9 cellular contexts compared by ENCODE assay signal in the genomic region with DNA sequence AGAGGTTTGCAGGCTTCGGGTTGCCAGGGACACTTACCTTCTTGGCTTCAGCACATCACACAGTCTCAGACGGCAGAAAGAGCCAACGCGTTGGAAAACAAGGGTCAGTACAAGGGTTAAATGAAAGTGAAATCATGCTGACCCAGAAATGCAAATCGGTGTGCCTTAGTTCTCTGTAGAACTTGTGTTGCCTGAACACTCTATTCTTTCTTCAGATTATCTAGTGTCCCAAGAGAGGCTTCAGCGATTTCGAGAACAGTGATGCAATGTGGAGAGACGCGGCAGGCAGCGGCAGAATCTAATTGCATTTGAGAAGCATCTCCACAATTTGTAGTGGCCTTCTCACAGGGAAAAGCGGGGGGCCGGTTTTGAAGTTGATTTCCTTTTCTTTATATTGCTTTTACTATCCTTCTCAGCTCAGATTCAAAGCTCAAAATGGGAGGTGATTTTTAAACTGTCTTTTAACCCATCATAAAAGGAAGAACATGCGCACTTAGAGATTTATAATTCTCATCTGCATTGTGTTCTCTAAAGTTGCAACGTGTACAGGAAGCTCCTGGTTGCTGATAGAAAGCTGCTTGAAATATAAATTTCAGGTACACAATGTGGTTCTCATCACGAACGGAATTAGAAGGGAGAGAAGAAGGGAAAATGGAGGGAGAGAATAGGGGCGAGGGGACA.
A peak's percentile ranks its signal among the peaks of the same experiment; 100 is the strongest.
DNase-seq lines count a peak whose midpoint lies in the region; ATAC-seq and TF ChIP-seq lines count a peak whose summit lies in the region.
"Had no signal": no experiment of that assay in that cellular context is flagged by ENCODE, and none has a peak within 500 bp of the region (broad histone marks: within the 10 kb centered on the region; RNA-seq: fewer than 3 reads in every experiment).

No MANE protein-coding gene starts in this region.

- BruUV-seq in PC-3 (replicated peaks; lab: Mats Ljungman, UMichigan) = no TSS peak

- H3F3A ChIP-seq in PC-3 (ENCODE audit: low read length, unreplicated experiment) = no peaks in the 10 kb centered on the region

- no peaks in the 10 kb centered on the region for H4K20me1 ChIP-seq in PC-3 (ENCODE audit: low read length)

- no peaks in the 10 kb centered on the region for H3K79me2 ChIP-seq in PC-3 (ENCODE audit: low read length)

- 24 to 44% (median 25%) methylated on average over 17 of the region's 17 CpGs for WGBS in psoas muscle, 3 donors

- H3K36me3 ChIP-seq in psoas muscle (ENCODE audit: insufficient read depth in 1 of 2, low read depth in 1 of 2) (no peaks in the 10 kb centered on the region), PC-3 (ENCODE audit: low read depth, low read length) (no peaks in the 10 kb centered on the region)

- TF ChIP-seq CTCF in psoas muscle (IDR thresholded peaks at IDR 0.05) = no peak
- TF ChIP-seq CTCF in PC-3 (conservative IDR thresholded peaks at IDR 0.05; ENCODE audit: low read depth, low read length) = no peak

- H3K27me3 ChIP-seq in psoas muscle (ENCODE audit: insufficient read depth in 3 of 3, low read length in 2 of 3) = no peaks in the 10 kb centered on the region
- peaks cover 19% of the 10 kb centered on the region; the same call in 1 of the 2 replicates for H3K27me3 ChIP-seq in PC-3 (ENCODE audit: low read length)

- no peaks in the 10 kb centered on the region for H3K9me2 ChIP-seq in PC-3 (replicated peaks; ENCODE audit: low read length)

- intact Hi-C loops in psoas muscle (cut with DNase I) (no loop called here), PC-3 (cut with micrococcal nuclease) (no loop called here)

- H3K4me1 ChIP-seq in psoas muscle (peaks cover 16% of the 10 kb centered on the region), PC-3 (ENCODE audit: insufficient read depth, low read length) (no peaks in the 10 kb centered on the region)

- POLR2A ChIA-PET in HEK293T (lab: Yijun Ruan, JAX) = no interaction called here
- POLR2A ChIA-PET in PC-3 (lab: Charles Lee; ENCODE audit: unreplicated experiment) = no interaction called here

- CTCF ChIA-PET in HEK293T (lab: Yijun Ruan, JAX) (no interaction called here), PC-3 (lab: Charles Lee) (no interaction called here)

- DNase-seq in DMS53 (lab: John Stamatoyannopoulos, UW) (peak; percentile 3), DMS53 treated with DMSO at 0.1 percent for 48 hours (lab: John Stamatoyannopoulos, UW; ENCODE audit: unreplicated experiment) (no peak), caudate nucleus (lab: John Stamatoyannopoulos, UW) (peak in 21 of 61 donors; percentile 2 to 65 (median 19)), psoas muscle (peak; percentile 48 to 71), HEK293T (ENCODE audit: extremely low spot score) (no peak), PC-3 (no peak)

- H2AFZ ChIP-seq in PC-3 (ENCODE audit: low read length) = no peak overlapping the region

- no peak overlapping the region for H3K9ac ChIP-seq in PC-3 (ENCODE audit: low read length)

- H3K4me3 ChIP-seq in psoas muscle (peak overlapping the region; percentile 52), PC-3 (ENCODE audit: low read length) (no peak overlapping the region)

- H3K27ac ChIP-seq in caudate nucleus (ENCODE audit: low read depth, low read length) (peak overlapping the region; percentile 50), psoas muscle (no peak overlapping the region), PC-3 (ENCODE audit: low read length) (no peak overlapping the region)
- H3K27ac ChIP-seq: 22Rv1 had no signal

- peak; percentile 57 for ATAC-seq in HG03521 (IDR thresholded peaks at IDR 0.05; ENCODE audit: unreplicated experiment)
- ATAC-seq in psoas muscle = peak in 3 of 4 donors; percentile 67 to 82 (median 72)
- no peak for ATAC-seq in HG03025 (IDR thresholded peaks at IDR 0.05; ENCODE audit: low FRiP score, unreplicated experiment)
- no peak for ATAC-seq in PC-3

- H3K9me3 ChIP-seq in psoas muscle (no peaks in the 10 kb centered on the region), PC-3 (ENCODE audit: low read length) (no peaks in the 10 kb centered on the region)

- H3K4me2 ChIP-seq in PC-3 (ENCODE audit: low read length) = no peak overlapping the region

TF ChIP-seq in HEK293T, 16 proteins besides CTCF, POLR2A, EP300 and RAD21:
- no peak for TF ChIP-seq SUZ12 (IDR thresholded peaks at IDR 0.05)
- TF ChIP-seq, protein P1, sequence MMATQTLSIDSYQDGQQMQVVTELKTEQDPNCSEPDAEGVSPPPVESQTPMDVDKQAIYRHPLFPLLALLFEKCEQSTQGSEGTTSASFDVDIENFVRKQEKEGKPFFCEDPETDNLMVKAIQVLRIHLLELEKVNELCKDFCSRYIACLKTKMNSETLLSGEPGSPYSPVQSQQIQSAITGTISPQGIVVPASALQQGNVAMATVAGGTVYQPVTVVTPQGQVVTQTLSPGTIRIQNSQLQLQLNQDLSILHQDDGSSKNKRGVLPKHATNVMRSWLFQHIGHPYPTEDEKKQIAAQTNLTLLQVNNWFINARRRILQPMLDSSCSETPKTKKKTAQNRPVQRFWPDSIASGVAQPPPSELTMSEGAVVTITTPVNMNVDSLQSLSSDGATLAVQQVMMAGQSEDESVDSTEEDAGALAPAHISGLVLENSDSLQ (IDR thresholded peaks at IDR 0.05) = no peak
- no peak for TF ChIP-seq SP1 (IDR thresholded peaks at IDR 0.05)
- no peak for TF ChIP-seq ZNF384 (IDR thresholded peaks at IDR 0.05)
- TF ChIP-seq FOXM1 (IDR thresholded peaks at IDR 0.05; ENCODE audit: borderline replicate concordance) = no peak
- no peak for TF ChIP-seq CTBP1 (IDR thresholded peaks at IDR 0.05; ENCODE audit: borderline replicate concordance)
- no peak for TF ChIP-seq L3MBTL2 (conservative IDR thresholded peaks at IDR 0.05)
- TF ChIP-seq FOXK2 (IDR thresholded peaks at IDR 0.05) = no peak
- TF ChIP-seq BHLHE40 (IDR thresholded peaks at IDR 0.05; ENCODE audit: borderline replicate concordance) = no peak
- no peak for TF ChIP-seq NFRKB (IDR thresholded peaks at IDR 0.05)
- TF ChIP-seq FOXA1 (IDR thresholded peaks at IDR 0.05) = no peak

Comparison
In these comparisons a context has a peak if more than half of its experiments do, and no peak if none do; other contexts are left out.
1. DNase-seq: peak in DMS53 (single experiment) and psoas muscle (2 of 2); none in DMS53 treated with DMSO at 0.1 percent for 48 hours (single experiment), HEK293T (single experiment) and PC-3 (single experiment).
2. ATAC-seq: peak in HG03521 (single experiment) and psoas muscle (3 of 4); none in HG03025 (single experiment) and PC-3 (single experiment).